Comparison of ENCODE assay signal across 12 cellular contexts in genomic region chrX:148269513-148269912, GRCh38.
DNase-seq lines count a peak whose midpoint lies in the region; ATAC-seq and TF ChIP-seq lines count a peak whose summit lies in the region.
"Had no signal": no experiment of that assay in that cellular context is flagged by ENCODE, and none has a peak within 500 bp of the region (broad histone marks: within the 10 kb centered on the region; RNA-seq: fewer than 3 reads in every experiment).

No MANE protein-coding gene starts in this region.

- no peaks in the 10 kb centered on the region for H3K9me3 Mint-ChIP-seq in endothelial cell (ENCODE audit: unreplicated experiment)
- H3K9me3 Mint-ChIP-seq: CD4-positive, CD25-positive, alpha-beta regulatory T cell; GM23338 had no signal

- intact Hi-C loops in upper lobe of right lung (cut with DNase I) = no loop called here

- H3K27me3 ChIP-seq in Loucy (ENCODE audit: insufficient read depth, low read length, poor library complexity, severe bottlenecking) (no peaks in the 10 kb centered on the region), neutrophil (no peaks in the 10 kb centered on the region), upper lobe of right lung (no peaks in the 10 kb centered on the region)

- peak overlapping the region; percentile 47 for H3K4me2 ChIP-seq in Loucy (ENCODE audit: low read depth, low read length, poor library complexity, severe bottlenecking)
- H3K4me2 ChIP-seq: GM23338 had no signal

- no peaks in the 10 kb centered on the region for H4K20me1 ChIP-seq in Loucy (ENCODE audit: insufficient read depth, low read length, poor library complexity, severe bottlenecking)

- peaks cover 52% of the 10 kb centered on the region for H3K4me1 ChIP-seq in Loucy (ENCODE audit: insufficient read depth, low read length, poor library complexity, severe bottlenecking)
- H3K4me1 ChIP-seq in neutrophil (ENCODE audit: control insufficient read depth in 1 of 2, insufficient read depth in 1 of 2, low read depth in 1 of 2, low read length in 1 of 2) = peaks cover 42 to 46% of the 10 kb centered on the region in 2 experiments
- H3K4me1 ChIP-seq in upper lobe of right lung = no peaks in the 10 kb centered on the region

- H3K27me3 Mint-ChIP-seq in endothelial cell (ENCODE audit: unreplicated experiment) = no peaks in the 10 kb centered on the region
- H3K27me3 Mint-ChIP-seq: CD4-positive, CD25-positive, alpha-beta regulatory T cell had no signal

- H3K4me1 Mint-ChIP-seq in endothelial cell (ENCODE audit: unreplicated experiment) = peaks cover 4% of the 10 kb centered on the region
- H3K4me1 Mint-ChIP-seq: GM23338 had no signal

- peak; percentile 0 for DNase-seq in SKM-1 (lab: John Stamatoyannopoulos, UW; ENCODE audit: unreplicated experiment)
- no peak for DNase-seq in SKM-1 treated with dmso at 0.1 percent for 144 hours (lab: John Stamatoyannopoulos, UW; ENCODE audit: unreplicated experiment)
- no peak for DNase-seq in endothelial cell (ENCODE audit: low spot score)
- no peak for DNase-seq in DMS53 (lab: John Stamatoyannopoulos, UW)
- no peak for DNase-seq in amniotic stem cell (lab: John Stamatoyannopoulos, UW)
- no peak for DNase-seq in upper lobe of right lung
- DNase-seq: CD4-positive, CD25-positive, alpha-beta regulatory T cell; H7 had no signal

- H3K4me3 Mint-ChIP-seq in endothelial cell (ENCODE audit: unreplicated experiment) = no peak overlapping the region
- H3K4me3 Mint-ChIP-seq: CD4-positive, CD25-positive, alpha-beta regulatory T cell; GM23338 had no signal

- H3K9me3 ChIP-seq in Loucy (ENCODE audit: insufficient read depth, low read depth, low read length) = no peaks in the 10 kb centered on the region
- H3K9me3 ChIP-seq in neutrophil = no peaks in the 10 kb centered on the region
- H3K9me3 ChIP-seq in upper lobe of right lung = no peaks in the 10 kb centered on the region

- H3K36me3 ChIP-seq in Loucy (ENCODE audit: insufficient read depth, low read length) = no peaks in the 10 kb centered on the region
- H3K36me3 ChIP-seq in neutrophil = no peaks in the 10 kb centered on the region
- no peaks in the 10 kb centered on the region for H3K36me3 ChIP-seq in upper lobe of right lung

- ATAC-seq in upper lobe of right lung = no peak
- ATAC-seq: GM23338 had no signal

- H3K27ac ChIP-seq in neutrophil (peak overlapping the region; percentile 65), upper lobe of right lung (no peak overlapping the region)
- H3K27ac ChIP-seq: 22Rv1 had no signal

- H3K9ac ChIP-seq in Loucy (ENCODE audit: low read depth, low read length, poor library complexity, severe bottlenecking) = peak overlapping the region; percentile 27

- no peaks in the 10 kb centered on the region for H3K79me2 ChIP-seq in Loucy (ENCODE audit: insufficient read depth, low read length)

- H3F3A ChIP-seq in Loucy (ENCODE audit: low read depth) = peaks cover 3% of the 10 kb centered on the region; the same call in 1 of the 2 replicates

- TF ChIP-seq CTCF in Loucy (conservative IDR thresholded peaks at IDR 0.05; ENCODE audit: low read length) (no peak), endothelial cell (IDR thresholded peaks at IDR 0.05; ENCODE audit: unreplicated experiment) (no peak), neutrophil (IDR thresholded peaks at IDR 0.05) (no peak), upper lobe of right lung (IDR thresholded peaks at IDR 0.05) (no peak)

- no peaks in the 10 kb centered on the region for H3K36me3 Mint-ChIP-seq in endothelial cell (ENCODE audit: low read depth, unreplicated experiment)

- peak overlapping the region; percentile 9; the same call in 1 of the 2 replicates for H2AFZ ChIP-seq in Loucy (ENCODE audit: low read length)
- H2AFZ ChIP-seq: GM23338 had no signal

- H3K9me2 ChIP-seq in Loucy (replicated peaks; ENCODE audit: low read depth, low read length) = no peaks in the 10 kb centered on the region

- H3K27ac Mint-ChIP-seq in endothelial cell (ENCODE audit: unreplicated experiment) = peak overlapping the region; percentile 74
- H3K27ac Mint-ChIP-seq: GM23338 had no signal

- H3K4me3 ChIP-seq in Loucy (ENCODE audit: low read length, poor library complexity, severe bottlenecking) = no peak overlapping the region
- no peak overlapping the region for H3K4me3 ChIP-seq in neutrophil (ENCODE audit: low read depth in 1 of 2, low read length in 1 of 2)
- no peak overlapping the region for H3K4me3 ChIP-seq in upper lobe of right lung
- H3K4me3 ChIP-seq: GM23338 had no signal
